Comparison of ENCODE assay signal across 10 cellular contexts in genomic region chr2:234978466-234979203, GRCh38. TPM values are rescaled to one million over a fixed set of nuclear protein-coding genes. Genes with fewer than 3 reads are reported as not detected.
DNase-seq lines count a peak whose midpoint lies in the region; ATAC-seq, FAIRE-seq and TF ChIP-seq lines count a peak whose summit lies in the region.
"Had no signal": no experiment of that assay in that cellular context is flagged by ENCODE, and none has a peak within 500 bp of the region (broad histone marks: within the 10 kb centered on the region; RNA-seq: fewer than 3 reads in every experiment).

No MANE protein-coding gene starts in this region.

- FAIRE-seq in RCC 7860 (lab: Jason Lieb, UNC) = peak; percentile 52
- FAIRE-seq: G401.6 had no signal

- no peak for ATAC-seq in activated T-cell treated with anti-CD3 and anti-CD28 coated beads, Interleukin-2, amount 50 U/mL, for 4 hours

- no peak overlapping the region for H3K4me3 Mint-ChIP-seq in activated T-cell treated with anti-CD3 and anti-CD28 coated beads, Interleukin-2, amount 50 U/mL, for 4 hours

- H3K27me3 Mint-ChIP-seq in activated T-cell treated with anti-CD3 and anti-CD28 coated beads, Interleukin-2, amount 50 U/mL, for 4 hours (ENCODE audit: low read depth) = peaks cover 7% of the 10 kb centered on the region

- H3K4me3 ChIP-seq in fibroblast of the aortic adventitia (ENCODE audit: low read depth, low read length) = no peak overlapping the region
- H3K4me3 ChIP-seq: tibial artery had no signal

- no peaks in the 10 kb centered on the region for H3K36me3 Mint-ChIP-seq in activated T-cell treated with anti-CD3 and anti-CD28 coated beads, Interleukin-2, amount 50 U/mL, for 4 hours (ENCODE audit: insufficient read depth)

- H3K4me1 Mint-ChIP-seq in activated T-cell treated with anti-CD3 and anti-CD28 coated beads, Interleukin-2, amount 50 U/mL, for 4 hours (ENCODE audit: low read depth) = no peaks in the 10 kb centered on the region

- no peaks in the 10 kb centered on the region for H3K9me3 Mint-ChIP-seq in activated T-cell treated with anti-CD3 and anti-CD28 coated beads, Interleukin-2, amount 50 U/mL, for 4 hours

- no peak for TF ChIP-seq CTCF in fibroblast of the aortic adventitia (IDR thresholded peaks at IDR 0.05; ENCODE audit: insufficient read depth, low read length)

- DNase-seq in GM04504 (ENCODE audit: low read depth) (peak; percentile 44), RCC 7860 (ENCODE audit: low spot score) (peak; percentile 80), fibroblast of the aortic adventitia (ENCODE audit: low read depth) (peak; percentile 40), renal cortical epithelial cell (ENCODE audit: low read depth) (peak; percentile 77), SHP77 (lab: John Stamatoyannopoulos, UW) (no peak), T-helper 9 cell (no peak)
- DNase-seq in activated CD8-positive, alpha-beta memory T cell treated with anti-CD3 and anti-CD28 coated beads, Interleukin-2, amount 50 U/mL, for 4 hours = no peak
- no peak for DNase-seq in activated T-cell treated with anti-CD3 and anti-CD28 coated beads, Interleukin-2, amount 50 U/mL, for 4 hours
- DNase-seq: tibial artery had no signal

RNA-seq across cellular contexts. Expression of gene SH3BP4, which starts 26.8 kb away (rescaled TPM):
- total RNA-seq in fibroblast of the aortic adventitia (ENCODE audit: low replicate concordance) (32.2 and 49.7 TPM in 2 replicates), renal cortical epithelial cell (58.5 and 116 TPM in 2 replicates)
- total RNA-seq in activated T-cell treated with anti-CD3 and anti-CD28 coated beads, Interleukin-2, amount 50 U/mL, for 4 hours = under 1 TPM; 0.18 to 0.46 (median 0.30) TPM

Comparison
In these comparisons a context has a peak if more than half of its experiments do, and no peak if none do; other contexts are left out.
1. DNase-seq: peak in GM04504 (single experiment), RCC 7860 (single experiment), fibroblast of the aortic adventitia (single experiment) and renal cortical epithelial cell (single experiment); none in SHP77 (0 of 2), activated CD8-positive, alpha-beta memory T cell treated with anti-CD3 and anti-CD28 coated beads, Interleukin-2, amount 50 U/mL, for 4 hours (single experiment), activated T-cell treated with anti-CD3 and anti-CD28 coated beads, Interleukin-2, amount 50 U/mL, for 4 hours (single experiment) and T-helper 9 cell (single experiment).
2. RNA of gene SH3BP4, which starts 26.8 kb away (total RNA-seq): 58.5 to 116 TPM in renal cortical epithelial cell and 32.2 to 49.7 TPM in fibroblast of the aortic adventitia; 0.18 to 0.46 TPM in activated T-cell treated with anti-CD3 and anti-CD28 coated beads, Interleukin-2, amount 50 U/mL, for 4 hours; every median in the first group is over 10 times any median in the second.